ENCODE assay signal across 15 cellular contexts in genomic region chr7:100093498-100093897, GRCh38. TPM values are rescaled to one million over a fixed set of nuclear protein-coding genes. Genes with fewer than 3 reads are reported as not detected.
DNase-seq lines count a peak whose midpoint lies in the region; ATAC-seq and TF ChIP-seq lines count a peak whose summit lies in the region.
"Had no signal": no experiment of that assay in that cellular context is flagged by ENCODE, and none has a peak within 500 bp of the region (broad histone marks: within the 10 kb centered on the region; RNA-seq: fewer than 3 reads in every experiment).

No MANE protein-coding gene starts in this region.

- H3K14ac ChIP-seq in IMR-90 (replicated peaks; ENCODE audit: low read depth, low read length), result no peak overlapping the region

- peaks cover 41 to 81% of the 10 kb centered on the region in 2 experiments for H3K79me1 ChIP-seq in IMR-90 (ENCODE audit: low read depth in 1 of 2, low read length in 2 of 2)

- no peak overlapping the region for H4K91ac ChIP-seq in IMR-90 (ENCODE audit: insufficient read depth, low read depth, low read length)

- dilution Hi-C loops in IMR-90 (cut with HindIII; ENCODE audit: low sequenced_read_pairs, unreplicated experiment), result no loop called here

- no peak overlapping the region for H2BK15ac ChIP-seq in IMR-90 (ENCODE audit: low read depth, low read length)

- H4K8ac ChIP-seq in IMR-90 (ENCODE audit: low read depth in 2 of 2, low read length in 2 of 2), result no peak overlapping the region

- intact Hi-C loops in CD14-positive monocyte (cut with micrococcal nuclease), result no loop called here
- intact Hi-C loops in IMR-90 (cut with micrococcal nuclease), result no loop called here

- H2BK20ac ChIP-seq in IMR-90 (ENCODE audit: low read depth, low read length), result no peak overlapping the region

- POLR2A ChIA-PET in IMR-90 (lab: Charles Lee; ENCODE audit: unreplicated experiment), result no interaction called here

- H3K4me1 Mint-ChIP-seq in CD14-positive monocyte (peaks cover 11% of the 10 kb centered on the region), neural crest cell (peaks cover 67% of the 10 kb centered on the region)

- H2AFZ ChIP-seq in IMR-90 (replicated peaks; ENCODE audit: low read length, poor library complexity), result no peak overlapping the region

- H3K9me3 ChIP-seq in IMR-90 (ENCODE audit: control insufficient read depth, insufficient read depth, low read length), result no peaks in the 10 kb centered on the region
- H3K9me3 ChIP-seq: BLaER1 treated with 17β-estradiol and CSF1 and Interleukin-3, amounts not matched to agents 10 nM and 100 nM had no signal

- no peak overlapping the region for H3K18ac ChIP-seq in IMR-90 (ENCODE audit: low read depth, low read length)

- H3K9me3 Mint-ChIP-seq in CD14-positive monocyte, result no peaks in the 10 kb centered on the region
- H3K9me3 Mint-ChIP-seq in neural crest cell, result no peaks in the 10 kb centered on the region
- H3K9me3 Mint-ChIP-seq: activated naive CD4-positive, alpha-beta T cell treated with anti-CD3 and anti-CD28 coated beads for 36 hours had no signal

- H3K27ac Mint-ChIP-seq in CD14-positive monocyte (peak overlapping the region in 4 of 7 donors; percentile 59 to 82 (median 74)), neural crest cell (ENCODE audit: unreplicated experiment) (peak overlapping the region; percentile 92)
- H3K27ac Mint-ChIP-seq: activated naive CD4-positive, alpha-beta T cell treated with anti-CD3 and anti-CD28 coated beads for 36 hours had no signal

- TF ChIP-seq CTCF in CD14-positive monocyte (IDR thresholded peaks at IDR 0.05) (no peak), IMR-90 (conservative IDR thresholded peaks at IDR 0.05; ENCODE audit: low read depth, low read length) (no peak), neural crest cell (conservative IDR thresholded peaks at IDR 0.05) (no peak)

- H3K9me1 ChIP-seq in IMR-90 (ENCODE audit: insufficient read depth, low read length), result peaks cover 9% of the 10 kb centered on the region

- H3K23ac ChIP-seq in IMR-90 (ENCODE audit: low read depth, low read length), result 0 out of 2 replicates have a peak overlapping the region, but pooled peaks have one; percentile 24

- CTCF ChIA-PET in IMR-90 (lab: Yijun Ruan, JAX), result no interaction called here

- H3K9ac ChIP-seq in IMR-90 (ENCODE audit: low read depth, low read length), result no peak overlapping the region

- H3K4ac ChIP-seq in IMR-90 (ENCODE audit: low read depth, low read length), result no peak overlapping the region

- H4K20me1 ChIP-seq in IMR-90 (ENCODE audit: insufficient read depth, low read length), result peaks cover 15% of the 10 kb centered on the region

- no peaks in the 10 kb centered on the region for H3K27me3 ChIP-seq in IMR-90 (ENCODE audit: control insufficient read depth, insufficient read depth, low read length)
- H3K27me3 ChIP-seq: BLaER1 treated with 17β-estradiol and CSF1 and Interleukin-3, amounts not matched to agents 10 nM and 100 nM had no signal

- no peak overlapping the region for H3K4me3 Mint-ChIP-seq in CD14-positive monocyte
- peak overlapping the region; percentile 99 for H3K4me3 Mint-ChIP-seq in neural crest cell
- H3K4me3 Mint-ChIP-seq: activated naive CD4-positive, alpha-beta T cell treated with anti-CD3 and anti-CD28 coated beads for 36 hours had no signal

- TF ChIP-seq RAD21 in IMR-90 (IDR thresholded peaks at IDR 0.05; ENCODE audit: low read length), result no peak

- no peak overlapping the region for H3K27ac ChIP-seq in IMR-90 (ENCODE audit: insufficient read depth, low read length)
- H3K27ac ChIP-seq: BLaER1 treated with 17β-estradiol and CSF1 and Interleukin-3, amounts not matched to agents 10 nM and 100 nM had no signal

- no peak overlapping the region for H2BK5ac ChIP-seq in IMR-90 (ENCODE audit: low read depth, low read length, poor library complexity, severe bottlenecking)

- H3K56ac ChIP-seq in IMR-90 (ENCODE audit: extremely low read depth, insufficient read depth, low read length), result no peak overlapping the region

- H2AK5ac ChIP-seq in IMR-90 (ENCODE audit: low read depth, low read length), result no peak overlapping the region

- H3K36me3 ChIP-seq in IMR-90 (ENCODE audit: control insufficient read depth, insufficient read depth, low read length), result peaks cover 71% of the 10 kb centered on the region

- no peak overlapping the region for H4K5ac ChIP-seq in IMR-90 (ENCODE audit: low read depth, low read length)

- H3K27me3 Mint-ChIP-seq in CD14-positive monocyte (ENCODE audit: low read depth in 3 of 3) (peaks cover 0 to 1% (median 0%) of the 10 kb centered on the region in 3 donors), neural crest cell (ENCODE audit: low read depth) (peaks cover 57% of the 10 kb centered on the region)

- H2AK9ac ChIP-seq in IMR-90 (replicated peaks; ENCODE audit: low read depth, low read length, poor library complexity), result no peak overlapping the region

- DNase-seq in CD14-positive monocyte (ENCODE audit: low spot score), result no peak
- no peak for DNase-seq in IMR-90
- peak; percentile 46 for DNase-seq in cerebellum (ENCODE audit: low spot score)
- DNase-seq in neural crest cell (ENCODE audit: low read depth, low spot score), result no peak
- no peak for DNase-seq in pons (ENCODE audit: low spot score)
- DNase-seq in LoVo (ENCODE audit: low spot score), result no peak
- DNase-seq in DMS114 treated with DMSO at 0.1 percent for 48 hours (lab: John Stamatoyannopoulos, UW; ENCODE audit: unreplicated experiment), result no peak
- DNase-seq in NCI-H2171 (lab: John Stamatoyannopoulos, UW), result no peak
- DNase-seq: activated naive CD4-positive, alpha-beta T cell treated with anti-CD3 and anti-CD28 coated beads for 36 hours; DMS79 treated with DMSO at 0.1 percent for 48 hours; effector CD8-positive, alpha-beta T cell; KBM-7; NCI-H345; stimulated activated CD4-positive, alpha-beta T cell treated with anti-CD3 and anti-CD28 coated beads, Interleukin-4, amount 100 ng/mL, for 4 hours had no signal

- no peak for ATAC-seq in IMR-90 (ENCODE audit: low read depth)

- no peak for TF ChIP-seq POLR2A in IMR-90 (IDR thresholded peaks at IDR 0.05; ENCODE audit: low read depth, low read length)

- H2BK120ac ChIP-seq in IMR-90 (ENCODE audit: low read depth, low read length), result no peak overlapping the region

- in situ Hi-C loops in IMR-90 (cut with MboI; ENCODE audit: low sequenced_read_pairs), result no loop called here

- no peak overlapping the region for H3K4me2 ChIP-seq in IMR-90 (ENCODE audit: low read depth, low read length)
- H3K4me2 ChIP-seq: BLaER1 treated with 17β-estradiol and CSF1 and Interleukin-3, amounts not matched to agents 10 nM and 100 nM had no signal

- H3K4me3 ChIP-seq in IMR-90 (ENCODE audit: insufficient read depth, low read depth, low read length), result no peak overlapping the region
- H3K4me3 ChIP-seq: BLaER1 treated with 17β-estradiol and CSF1 and Interleukin-3, amounts not matched to agents 10 nM and 100 nM had no signal

- no TSS peak for BruUV-seq in IMR-90 (replicated peaks; lab: Mats Ljungman, UMichigan)

- peaks cover 78 to 83% of the 10 kb centered on the region in 2 donors for H3K36me3 Mint-ChIP-seq in CD14-positive monocyte
- peaks cover 61% of the 10 kb centered on the region for H3K36me3 Mint-ChIP-seq in neural crest cell (ENCODE audit: low read depth)

- peaks cover 5% of the 10 kb centered on the region for H3K4me1 ChIP-seq in IMR-90 (ENCODE audit: control insufficient read depth, insufficient read depth, low read length)

- WGBS in IMR-90 (ENCODE audit: extremely low coverage in 2 of 2, insufficient read length in 1 of 2), 2 experiments, result 58% methylated on average over 5 of the region's 13 CpGs; no CpG with 5 or more reads in 1 of the 2 experiments

TF ChIP-seq in IMR-90, 13 proteins besides CTCF, POLR2A, EP300 and RAD21 (continues in another document):
- TF ChIP-seq, protein P1, sequence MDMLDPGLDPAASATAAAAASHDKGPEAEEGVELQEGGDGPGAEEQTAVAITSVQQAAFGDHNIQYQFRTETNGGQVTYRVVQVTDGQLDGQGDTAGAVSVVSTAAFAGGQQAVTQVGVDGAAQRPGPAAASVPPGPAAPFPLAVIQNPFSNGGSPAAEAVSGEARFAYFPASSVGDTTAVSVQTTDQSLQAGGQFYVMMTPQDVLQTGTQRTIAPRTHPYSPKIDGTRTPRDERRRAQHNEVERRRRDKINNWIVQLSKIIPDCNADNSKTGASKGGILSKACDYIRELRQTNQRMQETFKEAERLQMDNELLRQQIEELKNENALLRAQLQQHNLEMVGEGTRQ (IDR thresholded peaks at IDR 0.05; ENCODE audit: low read depth, low read length), result no peak
- no peak for TF ChIP-seq CHD1 (IDR thresholded peaks at IDR 0.05; ENCODE audit: low read depth, low read length)

RNA-seq across cellular contexts. Expression of gene COPS6, which starts 4.7 kb away (rescaled TPM):
- polyA plus RNA-seq in CD14-positive monocyte (100 to 1,000 TPM; 109 to 119 TPM), IMR-90 (2012; rRNA removed) (303 and 325 TPM in 2 replicates)
- total RNA-seq in IMR-90 (2012; rRNA removed) (158 and 185 TPM in 2 replicates), cerebellum (28.8 TPM), neural crest cell (142 and 160 TPM in 2 replicates)
- polyA plus RNA-seq in IMR-90 (2012; cell fraction: cytosol; rRNA removed), result 189 and 197 TPM in 2 replicates
- polyA plus RNA-seq in IMR-90 (2012; cell fraction: nucleus; rRNA removed; ENCODE audit: low replicate concordance), result 146 and 159 TPM in 2 replicates

RNA-seq across cellular contexts. Expression of gene MCM7, which starts 7.7 kb away (rescaled TPM):
- polyA plus RNA-seq in CD14-positive monocyte (1 to 10 TPM; 6.9 to 8.8 TPM), IMR-90 (2012; rRNA removed) (104 and 119 TPM in 2 replicates)
- total RNA-seq in IMR-90 (2012; rRNA removed) (130 and 137 TPM in 2 replicates), cerebellum (57.2 TPM), neural crest cell (420 and 426 TPM in 2 replicates)
- 47.2 and 71.0 TPM in 2 replicates for polyA plus RNA-seq in IMR-90 (2012; cell fraction: cytosol; rRNA removed)
- 196 and 287 TPM in 2 replicates for polyA plus RNA-seq in IMR-90 (2012; cell fraction: nucleus; rRNA removed; ENCODE audit: low replicate concordance)

RNA-seq across cellular contexts. Expression of gene AP4M1, which starts 7.9 kb away (rescaled TPM):
- polyA plus RNA-seq in CD14-positive monocyte (10 to 100 TPM; 10.5 to 13.1 TPM), IMR-90 (2012; rRNA removed) (20.5 and 21.4 TPM in 2 replicates)
- total RNA-seq in IMR-90 (2012; rRNA removed) (18.6 and 21.1 TPM in 2 replicates), cerebellum (15.6 TPM), neural crest cell (22.6 and 23.6 TPM in 2 replicates)
- 17.7 and 24.6 TPM in 2 replicates for polyA plus RNA-seq in IMR-90 (2012; cell fraction: cytosol; rRNA removed)
- polyA plus RNA-seq in IMR-90 (2012; cell fraction: nucleus; rRNA removed; ENCODE audit: low replicate concordance), result 52.6 and 55.7 TPM in 2 replicates

RNA-seq across cellular contexts. Expression of gene ZNF3, which starts 12.0 kb away (rescaled TPM):
- polyA plus RNA-seq in CD14-positive monocyte (1 to 10 TPM; 7.1 to 8.9 TPM), IMR-90 (2012; rRNA removed) (20.4 and 24.8 TPM in 2 replicates)
- total RNA-seq in IMR-90 (2012; rRNA removed) (30.8 and 33.1 TPM in 2 replicates), cerebellum (49.7 TPM), neural crest cell (67.1 and 72.3 TPM in 2 replicates)
- 4.7 and 6.3 TPM in 2 replicates for polyA plus RNA-seq in IMR-90 (2012; cell fraction: cytosol; rRNA removed)
- 55.3 and 172 TPM in 2 replicates for polyA plus RNA-seq in IMR-90 (2012; cell fraction: nucleus; rRNA removed; ENCODE audit: low replicate concordance)

RNA-seq across cellular contexts. Expression of gene TAF6, which starts 25.7 kb away (rescaled TPM):
- polyA plus RNA-seq in CD14-positive monocyte (10 to 100 TPM in 1 of 2 donors, 1 to 10 TPM in 1; 9.6 to 11.0 TPM), IMR-90 (2012; rRNA removed) (55.3 and 56.5 TPM in 2 replicates)
- total RNA-seq in IMR-90 (2012; rRNA removed) (11.3 and 14.4 TPM in 2 replicates), cerebellum (23.8 TPM), neural crest cell (82.0 and 88.9 TPM in 2 replicates)
- polyA plus RNA-seq in IMR-90 (2012; cell fraction: cytosol; rRNA removed), result 48.4 and 56.7 TPM in 2 replicates
- 51.7 and 92.5 TPM in 2 replicates for polyA plus RNA-seq in IMR-90 (2012; cell fraction: nucleus; rRNA removed; ENCODE audit: low replicate concordance)
